In the genomic region with DNA sequence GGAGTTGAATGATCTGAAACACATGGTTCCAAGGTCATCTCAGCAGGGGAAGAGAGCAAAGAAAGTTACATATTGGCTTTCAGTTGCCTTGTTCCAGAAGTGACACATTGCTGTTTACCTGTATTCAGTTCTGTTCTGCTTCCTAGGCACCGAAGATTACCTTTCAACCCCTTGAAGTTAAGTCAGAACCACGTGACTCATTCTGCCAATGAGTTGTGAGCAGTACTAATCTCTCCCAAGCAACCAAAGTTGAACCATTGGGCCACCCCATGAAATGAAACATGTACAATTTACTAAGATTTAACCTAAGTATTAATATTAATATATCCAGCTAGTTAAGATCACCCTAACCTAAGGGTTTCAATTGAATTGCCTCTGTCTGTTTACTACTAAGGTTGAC, we compare ENCODE assay signal across 26 cellular contexts.
A peak's percentile ranks its signal among the peaks of the same experiment; 100 is the strongest.
DNase-seq lines count a peak whose midpoint lies in the region; ATAC-seq, FAIRE-seq and TF ChIP-seq lines count a peak whose summit lies in the region.
"Had no signal": no experiment of that assay in that cellular context is flagged by ENCODE, and none has a peak within 500 bp of the region (broad histone marks: within the 10 kb centered on the region; RNA-seq: fewer than 3 reads in every experiment).

No MANE protein-coding gene starts in this region.

- POLR2A ChIA-PET in K562 (lab: Yijun Ruan, JAX), result no interaction called here

- H2AFZ ChIP-seq in K562 (ENCODE audit: low read depth, low read length), result no peak overlapping the region
- H2AFZ ChIP-seq in GM23338, result no peak overlapping the region

- intact Hi-C loops in K562 (cut with micrococcal nuclease) (no loop called here), esophagus squamous epithelium (cut with DNase I) (no loop called here)

- no peak overlapping the region for H3K4me3 Mint-ChIP-seq in GM23338
- H3K4me3 Mint-ChIP-seq: CD14-positive monocyte; CD4-positive, alpha-beta T cell; CD8-positive, alpha-beta memory T cell had no signal

- no peak overlapping the region for H3K27ac Mint-ChIP-seq in GM23338
- H3K27ac Mint-ChIP-seq: CD14-positive monocyte; CD4-positive, alpha-beta T cell; CD8-positive, alpha-beta memory T cell had no signal

- H3K36me3 Mint-ChIP-seq in GM23338 (ENCODE audit: low read depth), result no peaks in the 10 kb centered on the region
- H3K36me3 Mint-ChIP-seq: CD14-positive monocyte; CD8-positive, alpha-beta memory T cell had no signal

- no peak for TF ChIP-seq POLR2A in K562 (conservative IDR thresholded peaks at IDR 0.05)
- TF ChIP-seq POLR2A in esophagus squamous epithelium (IDR thresholded peaks at IDR 0.05), result no peak
- TF ChIP-seq POLR2A in suprapubic skin (IDR thresholded peaks at IDR 0.05), result no peak

- no peak overlapping the region for H3K9ac ChIP-seq in K562 (ENCODE audit: insufficient read depth in 1 of 2, low read depth in 2 of 2, low read length in 2 of 2)
- H3K9ac ChIP-seq: BLaER1 treated with 17β-estradiol and CSF1 and Interleukin-3, amounts not matched to agents 10 nM and 100 nM had no signal

- no TSS peak for BruUV-seq in K562 (replicated peaks; lab: Mats Ljungman, UMichigan)

- H3K9me2 ChIP-seq in GM23338 (ENCODE audit: insufficient read depth), result peaks cover 3% of the 10 kb centered on the region

- no peaks in the 10 kb centered on the region for H4K20me1 ChIP-seq in K562 (replicated peaks; ENCODE audit: control insufficient read depth, insufficient read depth, low read length)
- H4K20me1 ChIP-seq in GM23338 (replicated peaks; ENCODE audit: insufficient read depth), result no peaks in the 10 kb centered on the region
- H4K20me1 ChIP-seq: BLaER1 treated with 17β-estradiol and CSF1 and Interleukin-3, amounts not matched to agents 10 nM and 100 nM had no signal

- no peaks in the 10 kb centered on the region for H3K79me2 ChIP-seq in K562 (ENCODE audit: control insufficient read depth, insufficient read depth, low read length)
- no peaks in the 10 kb centered on the region for H3K79me2 ChIP-seq in GM23338 (replicated peaks; ENCODE audit: insufficient read depth)

- H3F3A ChIP-seq in GM23338 (replicated peaks; ENCODE audit: low read depth), result no peaks in the 10 kb centered on the region

- no peaks in the 10 kb centered on the region for H3K27me3 Mint-ChIP-seq in GM23338 (ENCODE audit: insufficient read depth, low read depth, poor library complexity)

- DNase-seq in K562 (ENCODE audit: extremely low read depth in 1 of 4, low spot score in 3 of 4) (no peak), epithelial cell of esophagus (ENCODE audit: low read depth) (peak; percentile 39), esophagus squamous epithelium (lab: John Stamatoyannopoulos, UW) (no peak), suprapubic skin (ENCODE audit: low spot score in 2 of 2) (no peak), GM23338 (ENCODE audit: low spot score) (no peak), H4 (ENCODE audit: low spot score) (no peak), NCI-H1105 treated with DMSO at 0.1 percent for 48 hours (lab: John Stamatoyannopoulos, UW) (no peak)
- DNase-seq: 8988T; ACHN; AML-193; BE2C; CD4-positive, alpha-beta T cell; CD8-positive, alpha-beta memory T cell; DMS 273 treated with DMSO at 0.1 percent for 48 hours; DMS79; EL; GDM1; GOT3; H7; HCEC 1CT had no signal

- H3K9me1 ChIP-seq in K562 (ENCODE audit: control insufficient read depth, insufficient read depth, low read length), result no peaks in the 10 kb centered on the region

- H3K4me2 ChIP-seq in K562 (ENCODE audit: insufficient read depth, low read length) (no peak overlapping the region), GM23338 (no peak overlapping the region)
- H3K4me2 ChIP-seq: A549; BLaER1 treated with 17β-estradiol and CSF1 and Interleukin-3, amounts not matched to agents 10 nM and 100 nM had no signal

- TF ChIP-seq RAD21 in K562 (CRISPR knock-in tag; conservative IDR thresholded peaks at IDR 0.05 in 1 of 2, IDR thresholded peaks at IDR 0.05 in 1 of 2), result no peak

- FAIRE-seq in K562 (lab: Jason Lieb, UNC), result no peak
- FAIRE-seq: A549, D721Med, GM12878, GM18507 had no signal

- H3K9me3 Mint-ChIP-seq in GM23338, result no peaks in the 10 kb centered on the region

- CTCF ChIA-PET in K562 (lab: Yijun Ruan, JAX; ENCODE audit: low intra/inter-chr PET ratio), result no interaction called here

- H3K36me3 ChIP-seq in K562 (ENCODE audit: control insufficient read depth, insufficient read depth, low read length) (no peaks in the 10 kb centered on the region), esophagus squamous epithelium (no peaks in the 10 kb centered on the region), suprapubic skin (no peaks in the 10 kb centered on the region), GM23338 (ENCODE audit: insufficient read depth) (no peaks in the 10 kb centered on the region)
- H3K36me3 ChIP-seq: BE2C; BLaER1 treated with 17β-estradiol and CSF1 and Interleukin-3, amounts not matched to agents 10 nM and 100 nM had no signal

- no peak overlapping the region for H3K27ac ChIP-seq in K562 (ENCODE audit: extremely low read depth, low read depth, low read length)
- peak overlapping the region in 3 of 4 donors; percentile 47 to 80 (median 78) for H3K27ac ChIP-seq in esophagus squamous epithelium
- peak overlapping the region; percentile 58 for H3K27ac ChIP-seq in suprapubic skin
- no peak overlapping the region for H3K27ac ChIP-seq in GM23338 (ENCODE audit: low read depth)
- H3K27ac ChIP-seq: BLaER1 treated with 17β-estradiol and CSF1 and Interleukin-3, amounts not matched to agents 10 nM and 100 nM had no signal

- in situ Hi-C loops in K562 (cut with MboI), result no loop called here

- H3K4me1 ChIP-seq in K562 (replicated peaks in 1 of 2; ENCODE audit: control insufficient read depth in 2 of 2, insufficient read depth in 2 of 2, low read length in 2 of 2), result no peaks in the 10 kb centered on the region
- peaks cover 13 to 65% (median 20%) of the 10 kb centered on the region in 3 donors for H3K4me1 ChIP-seq in esophagus squamous epithelium
- H3K4me1 ChIP-seq in suprapubic skin, result peaks cover 20% of the 10 kb centered on the region
- H3K4me1 ChIP-seq in GM23338 (ENCODE audit: insufficient read depth), result no peaks in the 10 kb centered on the region
- H3K4me1 ChIP-seq: BE2C; BLaER1 treated with 17β-estradiol and CSF1 and Interleukin-3, amounts not matched to agents 10 nM and 100 nM had no signal

- no peak overlapping the region for H3K4me3 ChIP-seq in K562
- no peak overlapping the region for H3K4me3 ChIP-seq in epithelial cell of esophagus (ENCODE audit: low read length)
- no peak overlapping the region for H3K4me3 ChIP-seq in esophagus squamous epithelium
- no peak overlapping the region for H3K4me3 ChIP-seq in suprapubic skin
- H3K4me3 ChIP-seq in GM23338, result no peak overlapping the region
- H3K4me3 ChIP-seq: A549; BLaER1 treated with 17β-estradiol and CSF1 and Interleukin-3, amounts not matched to agents 10 nM and 100 nM; GM12878 had no signal

- ATAC-seq in K562 (no peak), GM23338 (no peak)
- ATAC-seq: A549, GM12878 had no signal

- no peaks in the 10 kb centered on the region; the same call in 1 of the 2 replicates for H3K9me3 ChIP-seq in K562 (replicated peaks; ENCODE audit: control insufficient read depth, insufficient read depth, low read depth, low read length)
- no peaks in the 10 kb centered on the region for H3K9me3 ChIP-seq in esophagus squamous epithelium
- H3K9me3 ChIP-seq in suprapubic skin, result no peaks in the 10 kb centered on the region
- H3K9me3 ChIP-seq: A549, BE2C had no signal

- 6% methylated on average over 2 of the region's 2 CpGs for WGBS in K562 (ENCODE audit: insufficient coverage, low coverage, missing lambda C conversion rate)
- 58 to 70% methylated on average over 2 of the region's 2 CpGs for WGBS in esophagus squamous epithelium, 2 donors
- WGBS in suprapubic skin, result 83% methylated on average over 2 of the region's 2 CpGs

- H3K27me3 ChIP-seq in K562 (ENCODE audit: control insufficient read depth in 2 of 2, insufficient read depth in 2 of 2, low read length in 2 of 2), result peaks cover 3 to 13% of the 10 kb centered on the region in 2 experiments; a peak in 4 of 5 replicates
- H3K27me3 ChIP-seq in esophagus squamous epithelium, result no peaks in the 10 kb centered on the region
- no peaks in the 10 kb centered on the region for H3K27me3 ChIP-seq in suprapubic skin
- no peaks in the 10 kb centered on the region for H3K27me3 ChIP-seq in GM23338 (ENCODE audit: insufficient read depth)
- H3K27me3 ChIP-seq: BE2C; BLaER1 treated with 17β-estradiol and CSF1 and Interleukin-3, amounts not matched to agents 10 nM and 100 nM had no signal

- no peaks in the 10 kb centered on the region for H3K4me1 Mint-ChIP-seq in GM23338
- H3K4me1 Mint-ChIP-seq: CD14-positive monocyte; CD8-positive, alpha-beta memory T cell had no signal

- TF ChIP-seq EP300 in K562 (IDR thresholded peaks at IDR 0.05; ENCODE audit: low read length) (no peak), suprapubic skin (IDR thresholded peaks at IDR 0.05) (no peak)

- TF ChIP-seq CTCF in K562 (IDR thresholded peaks at IDR 0.05 in 2 of 3, conservative IDR thresholded peaks at IDR 0.05 in 1 of 3; ENCODE audit: insufficient read depth in 2 of 3, low read depth in 1 of 3, low read length in 3 of 3) (no peak), epithelial cell of esophagus (IDR thresholded peaks at IDR 0.05; ENCODE audit: insufficient read depth, low read depth, low read length, missing control alignments) (no peak), esophagus squamous epithelium (IDR thresholded peaks at IDR 0.05) (no peak), suprapubic skin (IDR thresholded peaks at IDR 0.05) (no peak), GM23338 (conservative IDR thresholded peaks at IDR 0.05; ENCODE audit: low read depth in 2 of 2) (no peak)

TF ChIP-seq in K562, 482 proteins besides CTCF, POLR2A, EP300 and RAD21 (continues in another document):
- TF ChIP-seq ZNF586 (CRISPR knock-in tag; conservative IDR thresholded peaks at IDR 0.05), result no peak
- TF ChIP-seq RAD51 (IDR thresholded peaks at IDR 0.05; ENCODE audit: borderline replicate concordance, low read depth), result peak; percentile 71; the same call in 1 of the 2 replicates
- TF ChIP-seq ZNF408 (CRISPR knock-in tag; IDR thresholded peaks at IDR 0.05; ENCODE audit: low read depth), result no peak

TF ChIP-seq in GM23338, 12 proteins besides CTCF, POLR2A, EP300 and RAD21:
- TF ChIP-seq CREB1 (CRISPR knock-in tag; IDR thresholded peaks at IDR 0.05; ENCODE audit: low read depth), result no peak
TF ChIP-seq in GM23338: peak in this region for 0.

Comparison
In these comparisons a context has a peak if more than half of its experiments do, and no peak if none do; other contexts are left out.
1. H3K27ac ChIP-seq: peak in esophagus squamous epithelium (3 of 4) and suprapubic skin (single experiment); none in K562 (single experiment) and GM23338 (single experiment).